1 cellular context compared by ENCODE assay signal in genomic region chr9:134684941-134685340, GRCh38. TPM values are rescaled to one million over a fixed set of nuclear protein-coding genes. Genes with fewer than 3 reads are reported as not detected.
"Had no signal": no experiment of that assay in that cellular context is flagged by ENCODE, and none has a peak within 500 bp of the region (broad histone marks: within the 10 kb centered on the region; RNA-seq: fewer than 3 reads in every experiment).

No MANE protein-coding gene starts in this region.

RNA-seq across cellular contexts. Expression of gene COL5A1, which starts 43.3 kb away (rescaled TPM):
- polyA plus RNA-seq: IgD-negative memory B cell had no signal
